Comparison of ENCODE assay signal across 7 cellular contexts in the genomic region with DNA sequence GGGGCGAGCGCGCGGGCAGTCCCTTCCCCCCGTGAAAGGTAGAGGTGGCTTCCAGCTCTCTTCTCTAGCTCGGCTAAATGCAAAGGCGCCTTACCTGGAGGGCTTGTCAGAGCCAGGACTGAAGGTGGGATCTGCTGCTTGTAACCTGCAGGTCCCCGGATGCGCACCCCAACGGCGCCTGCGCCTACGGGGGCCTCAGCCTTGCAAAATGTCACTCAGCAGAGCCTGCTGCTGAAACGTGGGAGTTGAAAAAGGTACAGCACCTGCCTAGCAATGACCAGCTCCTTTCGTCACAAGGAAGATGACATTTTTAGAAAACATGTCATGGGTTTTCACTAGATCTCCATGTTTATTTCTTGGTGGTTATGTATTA. TPM values are rescaled to one million over a fixed set of nuclear protein-coding genes. Genes with fewer than 3 reads are reported as not detected.
DNase-seq lines count a peak whose midpoint lies in the region; ATAC-seq and TF ChIP-seq lines count a peak whose summit lies in the region.

No MANE protein-coding gene starts in this region.

- TF ChIP-seq POLR2A in NB4 (IDR thresholded peaks at IDR 0.05; ENCODE audit: extremely low read depth, insufficient read length), result no peak

- peaks cover 4 to 26% of the 10 kb centered on the region in 2 donors for H3K4me1 ChIP-seq in left lung

- TF ChIP-seq CTCF in GM13977 (IDR thresholded peaks at IDR 0.05; ENCODE audit: extremely low read depth, insufficient read depth, missing control alignments) (no peak), NB4 (IDR thresholded peaks at IDR 0.05; ENCODE audit: low read depth, low read length) (no peak), cardiac fibroblast (IDR thresholded peaks at IDR 0.05; ENCODE audit: low read depth, low read length) (no peak), left lung (IDR thresholded peaks at IDR 0.05) (no peak)

- H3K27me3 ChIP-seq in left lung, result no peaks in the 10 kb centered on the region

- peak; percentile 29 for ATAC-seq in HG02571 (IDR thresholded peaks at IDR 0.05; ENCODE audit: unreplicated experiment)
- peak; percentile 54 for ATAC-seq in left lung

- intact Hi-C loops in left lung (cut with DNase I), result no loop called here

- peak overlapping the region; percentile 90 to 97 for H3K27ac ChIP-seq in left lung

- no peaks in the 10 kb centered on the region for H3K36me3 ChIP-seq in left lung

- H3K4me3 ChIP-seq in NB4 (ENCODE audit: low read depth, low read length) (peak overlapping the region; percentile 76), cardiac fibroblast (replicated peaks in 1 of 2; ENCODE audit: low read depth in 2 of 2, low read length in 2 of 2) (peak overlapping the region; percentile 97 to 98), left lung (peak overlapping the region; percentile 80)

- no peaks in the 10 kb centered on the region for H3K9me3 ChIP-seq in left lung

- peak; percentile 72 for DNase-seq in GM13977 (ENCODE audit: low spot score)
- peak; percentile 64 for DNase-seq in NB4 (ENCODE audit: low read depth)
- peak; percentile 50 for DNase-seq in activated CD4-positive, CD25-positive, alpha-beta regulatory T cell treated with anti-CD3 and anti-CD28 coated beads, Interleukin-2, amount 50 U/mL, for 16 hours (ENCODE audit: low read depth, low spot score)
- peak; percentile 25 to 28 for DNase-seq in cardiac fibroblast (ENCODE audit: low read depth in 2 of 2)
- peak; percentile 52 to 86 for DNase-seq in left lung
- peak; percentile 41 to 71 (median 61) for DNase-seq in stimulated activated CD4-positive, alpha-beta T cell treated with anti-CD3 and anti-CD28 coated beads, TNF-alpha, amount 100 ng/mL, for 24 hours (ENCODE audit: low read depth in 3 of 3)

- in situ Hi-C loops in GM13977 (cut with MboI; ENCODE audit: low pct_unique_long_range_greater_than_20kb, low sequenced_read_pairs, unreplicated experiment), result no loop called here

RNA-seq across cellular contexts. Expression of a gene that starts 0.6 kb away (rescaled TPM):
- total RNA-seq in left lung, result 10 to 100 TPM; 11.9 to 15.9 TPM

RNA-seq across cellular contexts. Expression of a gene that starts 0.8 kb away (rescaled TPM):
- 10 to 100 TPM; 18.3 to 21.5 TPM for total RNA-seq in left lung

Comparison
In these comparisons a context has a peak if more than half of its experiments do, and no peak if none do; other contexts are left out.
1. Peak in every context shown above with its lines: DNase-seq, ATAC-seq, H3K4me3 ChIP-seq and H3K27ac ChIP-seq.